ENCODE assay signal across 29 cellular contexts in genomic region chr11:78526497-78527146, GRCh38.
"Had no signal": no experiment of that assay in that cellular context is flagged by ENCODE, and none has a peak within 500 bp of the region (broad histone marks: within the 10 kb centered on the region; RNA-seq: fewer than 3 reads in every experiment).

No MANE protein-coding gene starts in this region.

- H3K27ac ChIP-seq: neutrophil, ovary, parathyroid adenoma, psoas muscle, spleen, suprapubic skin, testis, tibial artery, transverse colon, upper lobe of right lung had no signal

- H3K9ac ChIP-seq: parathyroid adenoma had no signal

- DNase-seq: naive B cell; naive thymus-derived CD8-positive, alpha-beta T cell; nephron progenitor cell; nucleus accumbens; ovary; posterior cingulate gyrus; psoas muscle; right cardiac atrium; spleen; stimulated activated CD4-positive, alpha-beta T cell treated with anti-CD3 and anti-CD28 coated beads, Interleukin-12 subunit alpha, Interleukin-12 subunit beta, amount 100 ng/mL, for 4 hours; stimulated activated CD4-positive, alpha-beta T cell treated with anti-CD3 and anti-CD28 coated beads, Interleukin-1b, Interleukin-23, amount 100 ng/mL, for 48 hours; stimulated activated CD4-positive, alpha-beta T cell treated with anti-CD3 and anti-CD28 coated beads, Interleukin-4, amount 100 ng/mL, for 1 hour; stimulated activated CD4-positive, alpha-beta T cell treated with anti-CD3 and anti-CD28 coated beads, Interleukin-4, amount 100 ng/mL, for 4 hours; stimulated activated CD8-positive, alpha-beta memory T cell treated with anti-CD3 and anti-CD28 coated beads, Interleukin-4, amount 100 ng/mL, for 48 hours; stimulated activated naive CD4-positive, alpha-beta T cell; stimulated activated naive CD8-positive, alpha-beta T cell treated with anti-CD3 and anti-CD28 coated beads, Interleukin-15, amount 100 ng/mL, for 72 hours; stimulated activated naive CD8-positive, alpha-beta T cell treated with anti-CD3 and anti-CD28 coated beads, Interleukin-15, Interleukin-2, amounts not matched to agents 100 U/mL and 50 U/mL, for 24 hours; substantia nigra; testis; tibial artery; transverse colon; upper lobe of right lung; uterus had no signal

- H3K79me2 ChIP-seq: parathyroid adenoma had no signal

- H3K4me1 ChIP-seq: parathyroid adenoma, psoas muscle, spleen, suprapubic skin, testis, tibial artery, transverse colon, upper lobe of right lung, uterus had no signal

- H3K9me3 ChIP-seq: neutrophil, ovary, psoas muscle, spleen, suprapubic skin, testis, tibial artery, transverse colon, upper lobe of right lung, uterus had no signal

- H3K4me3 ChIP-seq: ovary, psoas muscle, smooth muscle cell, spleen, suprapubic skin, testis, tibial artery, transverse colon, upper lobe of right lung, uterus had no signal

- H3K36me3 ChIP-seq: neutrophil, ovary, suprapubic skin, tibial artery, transverse colon, upper lobe of right lung, uterus had no signal

- H2AFZ ChIP-seq: parathyroid adenoma had no signal

- H3K27me3 ChIP-seq: neutrophil, ovary, spleen, suprapubic skin, testis, tibial artery, transverse colon, upper lobe of right lung, uterus had no signal

- H3K4me2 ChIP-seq: smooth muscle cell had no signal

- ATAC-seq: naive thymus-derived CD8-positive, alpha-beta T cell; natural killer cell treated with Interleukin-12 subunit alpha and Interleukin-12 subunit beta and Interleukin-15 and Interleukin-18, amount 100 ng/mL, for 72 hours; psoas muscle; right cardiac atrium; stimulated activated memory B cell treated with anti-CD40 and anti-IgM and Interleukin-4, amounts not matched to agents 10 μg/mL and 1 μg/mL and 100 μg/mL, for 72 hours; stimulated activated naive CD8-positive, alpha-beta T cell treated with anti-CD3 and anti-CD28 coated beads, Interleukin-15, amount 100 ng/mL, for 72 hours; stimulated activated naive CD8-positive, alpha-beta T cell treated with anti-CD3 and anti-CD28 coated beads, Interleukin-15, Interleukin-2, amounts not matched to agents 100 U/mL and 50 U/mL, for 24 hours; upper lobe of right lung had no signal
